In the genomic region with DNA sequence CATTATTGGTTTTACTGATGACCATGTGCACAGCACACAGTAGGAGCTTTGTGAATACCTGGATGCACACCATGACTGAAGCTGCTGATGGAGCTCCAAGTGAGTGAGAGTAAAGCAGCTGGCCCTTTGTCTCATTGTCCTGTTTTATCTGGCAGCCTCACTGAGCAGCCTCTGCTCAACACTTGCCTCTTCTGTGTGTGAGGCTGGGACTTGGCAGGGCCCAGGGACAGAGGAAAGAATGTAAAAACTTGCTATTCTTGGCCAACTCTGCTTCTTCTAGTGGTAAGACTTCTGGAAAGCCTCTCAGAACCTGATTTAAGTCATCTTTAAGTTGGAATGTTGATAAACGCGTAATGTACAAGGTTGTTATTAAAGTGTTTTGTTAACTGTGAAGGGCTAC, we compare ENCODE assay signal across 23 cellular contexts.
DNase-seq lines count a peak whose midpoint lies in the region; ATAC-seq and TF ChIP-seq lines count a peak whose summit lies in the region.
"Had no signal": no experiment of that assay in that cellular context is flagged by ENCODE, and none has a peak within 500 bp of the region (broad histone marks: within the 10 kb centered on the region; RNA-seq: fewer than 3 reads in every experiment).

No MANE protein-coding gene starts in this region.

- peak; percentile 51 for ATAC-seq in sciatic nerve

- H3K4me1 ChIP-seq in adipocyte (ENCODE audit: control insufficient read depth, insufficient read depth, low read length): no peaks in the 10 kb centered on the region
- H3K4me1 ChIP-seq: BE2C had no signal

- no peaks in the 10 kb centered on the region for H3K36me3 ChIP-seq in adipocyte (ENCODE audit: control insufficient read depth, insufficient read depth, low read length, severe bottlenecking)
- H3K36me3 ChIP-seq: BE2C had no signal

- no peaks in the 10 kb centered on the region for H3K9me3 ChIP-seq in adipocyte (ENCODE audit: control insufficient read depth, low read length)
- H3K9me3 ChIP-seq: BE2C had no signal

- no peak overlapping the region for H3K4me3 ChIP-seq in adipocyte (ENCODE audit: low read length)

- H3K4me3 Mint-ChIP-seq in progenitor cell of endocrine pancreas (ENCODE audit: low read depth): no peak overlapping the region
- H3K4me3 Mint-ChIP-seq: CD14-positive monocyte; CD8-positive, alpha-beta memory T cell had no signal

- TF ChIP-seq CTCF in progenitor cell of endocrine pancreas (IDR thresholded peaks at IDR 0.05; ENCODE audit: unreplicated experiment): no peak

- H3K27ac Mint-ChIP-seq in progenitor cell of endocrine pancreas: no peak overlapping the region
- H3K27ac Mint-ChIP-seq: CD8-positive, alpha-beta memory T cell had no signal

- no peaks in the 10 kb centered on the region for H3K27me3 Mint-ChIP-seq in progenitor cell of endocrine pancreas

- H3K36me3 Mint-ChIP-seq in progenitor cell of endocrine pancreas (ENCODE audit: insufficient read depth): no peaks in the 10 kb centered on the region
- H3K36me3 Mint-ChIP-seq: CD14-positive monocyte; CD8-positive, alpha-beta memory T cell had no signal

- intact Hi-C loops in sciatic nerve (cut with DNase I): no loop called here

- H3K9me3 Mint-ChIP-seq in progenitor cell of endocrine pancreas (ENCODE audit: low read depth): peaks cover 16% of the 10 kb centered on the region
- H3K9me3 Mint-ChIP-seq: CD8-positive, alpha-beta memory T cell had no signal

- H3K4me1 Mint-ChIP-seq in progenitor cell of endocrine pancreas (ENCODE audit: low read depth): no peaks in the 10 kb centered on the region
- H3K4me1 Mint-ChIP-seq: CD8-positive, alpha-beta memory T cell had no signal

- H3K9ac ChIP-seq in adipocyte (ENCODE audit: low read length): no peak overlapping the region

- peaks cover 23% of the 10 kb centered on the region for H3K27me3 ChIP-seq in adipocyte (replicated peaks; ENCODE audit: control insufficient read depth, insufficient read depth, low read length)
- H3K27me3 ChIP-seq: BE2C had no signal

- DNase-seq in GM03348 (ENCODE audit: low spot score) (peak; percentile 13), adipocyte (ENCODE audit: low read depth) (peak; percentile 42), dedifferentiated amniotic fluid mesenchymal stem cell (ENCODE audit: extremely low spot score) (peak; percentile 32), sciatic nerve (ENCODE audit: low spot score) (no peak), progenitor cell of endocrine pancreas (ENCODE audit: low spot score, unreplicated experiment) (no peak), T-helper 9 cell (no peak)
- no peak for DNase-seq in NK-92 treated with Interleukin-12 subunit alpha and Interleukin-12 subunit beta, amount 100 ng/mL, for 24 hours (lab: John Stamatoyannopoulos, UW)
- DNase-seq: BE2C; CD8-positive, alpha-beta memory T cell; DMS 273 treated with DMSO at 0.1 percent for 48 hours; DMS79; GF-D8; KG1; MM.1S; NCI-H1417; NCI-H1694; NCI-H2029 treated with DMSO at 0.1 percent for 48 hours; NCI-H446 treated with DMSO at 0.1 percent for 48 hours; NCI-H526; NCI-H82; RPMI8226; SHP77 treated with DMSO at 0.1 percent for 48 hours had no signal

Comparison
In these comparisons a context has a peak if more than half of its experiments do, and no peak if none do; other contexts are left out.
1. DNase-seq: peak in GM03348 (single experiment), adipocyte (single experiment) and dedifferentiated amniotic fluid mesenchymal stem cell (single experiment); none in sciatic nerve (single experiment), progenitor cell of endocrine pancreas (single experiment), T-helper 9 cell (single experiment) and NK-92 treated with Interleukin-12 subunit alpha and Interleukin-12 subunit beta, amount 100 ng/mL, for 24 hours (single experiment).